Comparison of ENCODE assay signal across 9 cellular contexts in genomic region chr6:52551483-52552277, GRCh38. TPM values are rescaled to one million over a fixed set of nuclear protein-coding genes. Genes with fewer than 3 reads are reported as not detected.
DNase-seq lines count a peak whose midpoint lies in the region; ATAC-seq and TF ChIP-seq lines count a peak whose summit lies in the region.
"Had no signal": no experiment of that assay in that cellular context is flagged by ENCODE, and none has a peak within 500 bp of the region (broad histone marks: within the 10 kb centered on the region; RNA-seq: fewer than 3 reads in every experiment).

No MANE protein-coding gene starts in this region.

- H4K20me1 ChIP-seq in OCI-LY1 (ENCODE audit: insufficient read depth, low read length): no peaks in the 10 kb centered on the region

- H3K79me2 ChIP-seq in OCI-LY1 (ENCODE audit: insufficient read depth, low read length): peaks cover 65% of the 10 kb centered on the region

- ATAC-seq in naive B cell (ENCODE audit: low read depth in 2 of 2) (no peak), T-helper 17 cell (no peak), HG02885 (IDR thresholded peaks at IDR 0.05; ENCODE audit: poor library complexity, unreplicated experiment) (no peak)
- no peak for ATAC-seq in activated T-helper 17 cell treated with anti-CD3 and anti-CD28 coated beads, Interleukin-2, amount 50 U/mL, for 72 hours (replicated peaks)

- peak overlapping the region; percentile 67 for H3K9ac ChIP-seq in OCI-LY1 (ENCODE audit: low read length)

- H3K4me1 Mint-ChIP-seq in naive B cell (peaks cover 27 to 41% (median 38%) of the 10 kb centered on the region in 3 donors), T-helper 17 cell (peaks cover 38% of the 10 kb centered on the region)
- H3K4me1 Mint-ChIP-seq in activated T-helper 2 cell treated with anti-CD3 and anti-CD28 coated beads, Interferon-gamma antibody, Interleukin-2, Interleukin-4, amounts not matched to agents 10 μg/mL and 5 μg/mL and 100 μg/mL, durations not matched to agents 14 hours and 24 hours and 36 hours (ENCODE audit: low read depth): peaks cover 10% of the 10 kb centered on the region
- peaks cover 17% of the 10 kb centered on the region for H3K4me1 Mint-ChIP-seq in activated T-helper 17 cell treated with anti-CD3 and anti-CD28 coated beads, Interleukin-2, amount 50 U/mL, for 72 hours

- H3K9me3 Mint-ChIP-seq in naive B cell: no peaks in the 10 kb centered on the region
- H3K9me3 Mint-ChIP-seq in activated T-helper 2 cell treated with anti-CD3 and anti-CD28 coated beads, Interferon-gamma antibody, Interleukin-2, Interleukin-4, amounts not matched to agents 10 μg/mL and 5 μg/mL and 100 μg/mL, durations not matched to agents 14 hours and 24 hours and 36 hours: no peaks in the 10 kb centered on the region
- H3K9me3 Mint-ChIP-seq in activated T-helper 17 cell treated with anti-CD3 and anti-CD28 coated beads, Interleukin-2, amount 50 U/mL, for 72 hours: no peaks in the 10 kb centered on the region

- H3K27me3 ChIP-seq in OCI-LY1 (ENCODE audit: insufficient read depth, low read length): no peaks in the 10 kb centered on the region
- no peaks in the 10 kb centered on the region for H3K27me3 ChIP-seq in esophagus muscularis mucosa

- TF ChIP-seq EP300 in esophagus muscularis mucosa (IDR thresholded peaks at IDR 0.05): no peak

- H3K36me3 ChIP-seq in HEK293 (ENCODE audit: control insufficient read depth in 2 of 2, insufficient read depth in 1 of 2, low read length in 2 of 2) (no peaks in the 10 kb centered on the region), OCI-LY1 (ENCODE audit: insufficient read depth, low read length) (no peaks in the 10 kb centered on the region), esophagus muscularis mucosa (no peaks in the 10 kb centered on the region)

- no peak for TF ChIP-seq CTCF in HEK293 (tag by site-specific recombination; IDR thresholded peaks at IDR 0.05)
- no peak for TF ChIP-seq CTCF in OCI-LY1 (IDR thresholded peaks at IDR 0.05; ENCODE audit: low read length)
- no peak for TF ChIP-seq CTCF in esophagus muscularis mucosa (IDR thresholded peaks at IDR 0.05)

- H3F3A ChIP-seq in OCI-LY1 (ENCODE audit: insufficient read depth, low read length): no peaks in the 10 kb centered on the region

- no peaks in the 10 kb centered on the region for H3K36me3 Mint-ChIP-seq in naive B cell
- H3K36me3 Mint-ChIP-seq in activated T-helper 2 cell treated with anti-CD3 and anti-CD28 coated beads, Interferon-gamma antibody, Interleukin-2, Interleukin-4, amounts not matched to agents 10 μg/mL and 5 μg/mL and 100 μg/mL, durations not matched to agents 14 hours and 24 hours and 36 hours (ENCODE audit: low read depth): no peaks in the 10 kb centered on the region
- H3K36me3 Mint-ChIP-seq in T-helper 17 cell (ENCODE audit: low read depth): peaks cover 5% of the 10 kb centered on the region
- no peaks in the 10 kb centered on the region for H3K36me3 Mint-ChIP-seq in activated T-helper 17 cell treated with anti-CD3 and anti-CD28 coated beads, Interleukin-2, amount 50 U/mL, for 72 hours (ENCODE audit: low read depth)

- no peak for DNase-seq in esophagus muscularis mucosa (ENCODE audit: extremely low spot score)
- no peak for DNase-seq in naive B cell
- DNase-seq in activated T-helper 2 cell treated with anti-CD3 and anti-CD28 coated beads, Interferon-gamma antibody, Interleukin-2, Interleukin-4, amounts not matched to agents 10 μg/mL and 5 μg/mL and 100 μg/mL, durations not matched to agents 14 hours and 24 hours and 36 hours (ENCODE audit: low spot score): no peak
- no peak for DNase-seq in T-helper 17 cell

- no peak overlapping the region; the same call in 1 of the 2 replicates for H3K27ac ChIP-seq in HEK293 (ENCODE audit: extremely low read depth, low read depth, low read length)
- H3K27ac ChIP-seq in OCI-LY1 (ENCODE audit: low read depth, low read length, poor library complexity, severe bottlenecking): peak overlapping the region; percentile 95
- peak overlapping the region; percentile 67 to 85 (median 78) for H3K27ac ChIP-seq in esophagus muscularis mucosa (replicated peaks in 1 of 4)

- TF ChIP-seq POLR2A in esophagus muscularis mucosa (IDR thresholded peaks at IDR 0.05; ENCODE audit: low read depth): no peak

- H3K9me3 ChIP-seq in HEK293 (ENCODE audit: control insufficient read depth, insufficient read depth, low read depth, low read length) (no peaks in the 10 kb centered on the region), OCI-LY1 (ENCODE audit: low read length) (no peaks in the 10 kb centered on the region), esophagus muscularis mucosa (no peaks in the 10 kb centered on the region), T-helper 17 cell (ENCODE audit: control insufficient read depth, low read length, poor library complexity, severe bottlenecking) (no peaks in the 10 kb centered on the region)

- no peaks in the 10 kb centered on the region for H3K9me2 ChIP-seq in OCI-LY1 (ENCODE audit: low read depth, low read length)

- H3K4me1 ChIP-seq in HEK293 (ENCODE audit: control insufficient read depth, insufficient read depth, low read length) (peaks cover 37% of the 10 kb centered on the region), OCI-LY1 (ENCODE audit: insufficient read depth, low read length, severe bottlenecking) (peaks cover 85% of the 10 kb centered on the region), esophagus muscularis mucosa (peaks cover 64 to 96% (median 90%) of the 10 kb centered on the region in 4 donors)

- H3K4me2 ChIP-seq in OCI-LY1 (ENCODE audit: low read length): peak overlapping the region; percentile 59

- intact Hi-C loops in esophagus muscularis mucosa (cut with DNase I): no loop called here
- intact Hi-C loops in activated T-helper 2 cell treated with anti-CD3 and anti-CD28 coated beads, Interferon-gamma antibody, Interleukin-2, Interleukin-4, amounts not matched to agents 10 μg/mL and 5 μg/mL and 100 μg/mL, durations not matched to agents 14 hours and 24 hours and 36 hours (cut with micrococcal nuclease): no loop called here

- H3K27me3 Mint-ChIP-seq in naive B cell (no peaks in the 10 kb centered on the region), T-helper 17 cell (no peaks in the 10 kb centered on the region)
- H3K27me3 Mint-ChIP-seq in activated T-helper 2 cell treated with anti-CD3 and anti-CD28 coated beads, Interferon-gamma antibody, Interleukin-2, Interleukin-4, amounts not matched to agents 10 μg/mL and 5 μg/mL and 100 μg/mL, durations not matched to agents 14 hours and 24 hours and 36 hours (ENCODE audit: low read depth): no peaks in the 10 kb centered on the region
- no peaks in the 10 kb centered on the region for H3K27me3 Mint-ChIP-seq in activated T-helper 17 cell treated with anti-CD3 and anti-CD28 coated beads, Interleukin-2, amount 50 U/mL, for 72 hours

- H3K4me3 Mint-ChIP-seq in naive B cell (peak overlapping the region in 1 of 8 donors; percentile 6), T-helper 17 cell (no peak overlapping the region)
- no peak overlapping the region for H3K4me3 Mint-ChIP-seq in activated T-helper 2 cell treated with anti-CD3 and anti-CD28 coated beads, Interferon-gamma antibody, Interleukin-2, Interleukin-4, amounts not matched to agents 10 μg/mL and 5 μg/mL and 100 μg/mL, durations not matched to agents 14 hours and 24 hours and 36 hours (ENCODE audit: low read depth)
- no peak overlapping the region for H3K4me3 Mint-ChIP-seq in activated T-helper 17 cell treated with anti-CD3 and anti-CD28 coated beads, Interleukin-2, amount 50 U/mL, for 72 hours

- 16% methylated on average over 12 of the region's 13 CpGs for WGBS in esophagus muscularis mucosa

- no peak overlapping the region for H2AFZ ChIP-seq in OCI-LY1 (ENCODE audit: low read length)

- POLR2A ChIA-PET in HEK293 (lab: Yijun Ruan, JAX): interaction anchor here (1.0 kb wide), 3 partner anchors 38 to 132 kb away, joined by 3 to 4 read pairs (median 3); no protein-coding TSS in a partner anchor

- H3K27ac Mint-ChIP-seq in naive B cell (peak overlapping the region in 4 of 6 donors; percentile 25 to 75 (median 38)), T-helper 17 cell (no peak overlapping the region)
- no peak overlapping the region for H3K27ac Mint-ChIP-seq in activated T-helper 2 cell treated with anti-CD3 and anti-CD28 coated beads, Interferon-gamma antibody, Interleukin-2, Interleukin-4, amounts not matched to agents 10 μg/mL and 5 μg/mL and 100 μg/mL, durations not matched to agents 14 hours and 24 hours and 36 hours
- no peak overlapping the region for H3K27ac Mint-ChIP-seq in activated T-helper 17 cell treated with anti-CD3 and anti-CD28 coated beads, Interleukin-2, amount 50 U/mL, for 72 hours

- no peak overlapping the region for H3K4me3 ChIP-seq in HEK293 (ENCODE audit: low read depth, low read length)
- peak overlapping the region; percentile 29 for H3K4me3 ChIP-seq in OCI-LY1 (ENCODE audit: low read depth, low read length, poor library complexity, severe bottlenecking)
- peak overlapping the region; percentile 10 to 35 (median 16) for H3K4me3 ChIP-seq in esophagus muscularis mucosa
- H3K4me3 ChIP-seq: skin epidermis had no signal

- CTCF ChIA-PET in HEK293 (lab: Yijun Ruan, JAX): interaction anchor here (0.5 to 3.5 kb wide), 8 partner anchors 11 to 136 kb away, joined by 3 to 16 read pairs (median 6); no protein-coding TSS in a partner anchor

TF ChIP-seq in HEK293, 187 proteins besides CTCF, POLR2A, EP300 and RAD21 (continues in another document):
- TF ChIP-seq ZNF600 (tag by site-specific recombination; IDR thresholded peaks at IDR 0.05) (0 out of 2 replicates have a peak, but pooled peaks have one; percentile 24), ZBTB6 (tag by site-specific recombination; IDR thresholded peaks at IDR 0.05) (no peak)

RNA-seq across cellular contexts. Expression of gene TRAM2, which starts 25.2 kb away (rescaled TPM):
- total RNA-seq in esophagus muscularis mucosa (10 to 100 TPM; 13.3 to 23.8 (median 18.5) TPM), T-helper 17 cell (1 to 10 TPM; 8.6 to 8.9 TPM)
- polyA plus RNA-seq in naive B cell (ENCODE audit: low read depth in 6 of 6): 1 to 10 TPM; 1.4 to 3.9 (median 2.7) TPM
- 4.7 TPM in 2 replicates for total RNA-seq in activated T-helper 2 cell treated with anti-CD3 and anti-CD28 coated beads, Interferon-gamma antibody, Interleukin-2, Interleukin-4, amounts not matched to agents 10 μg/mL and 5 μg/mL and 100 μg/mL, durations not matched to agents 14 hours and 24 hours and 36 hours
- total RNA-seq in activated T-helper 17 cell treated with anti-CD3 and anti-CD28 coated beads, Interleukin-2, amount 50 U/mL, for 72 hours: 1 to 10 TPM; 1.7 to 5.4 TPM

Comparison
In these comparisons a context has a peak if more than half of its experiments do, and no peak if none do; other contexts are left out.
1. H3K27ac Mint-ChIP-seq: peak in naive B cell (4 of 6); none in activated T-helper 2 cell treated with anti-CD3 and anti-CD28 coated beads, Interferon-gamma antibody, Interleukin-2, Interleukin-4, amounts not matched to agents 10 μg/mL and 5 μg/mL and 100 μg/mL, durations not matched to agents 14 hours and 24 hours and 36 hours (single experiment), T-helper 17 cell (single experiment) and activated T-helper 17 cell treated with anti-CD3 and anti-CD28 coated beads, Interleukin-2, amount 50 U/mL, for 72 hours (single experiment).